In genomic region chr10:109922353-109922975, GRCh38 we compare ENCODE assay signal across 7 cellular contexts.
DNase-seq lines count a peak whose midpoint lies in the region; ATAC-seq and TF ChIP-seq lines count a peak whose summit lies in the region.

No MANE protein-coding gene starts in this region.

- H3K9me3 Mint-ChIP-seq in stimulated activated effector memory CD8-positive, alpha-beta T cell treated with anti-CD3 and anti-CD28 coated beads, Interleukin-12 subunit alpha, Interleukin-12 subunit beta, amount 100 ng/mL, for 72 hours, result no peaks in the 10 kb centered on the region

- H3K4me1 Mint-ChIP-seq in stimulated activated effector memory CD8-positive, alpha-beta T cell treated with anti-CD3 and anti-CD28 coated beads, Interleukin-12 subunit alpha, Interleukin-12 subunit beta, amount 100 ng/mL, for 72 hours, result peaks cover 60% of the 10 kb centered on the region

- peaks cover 7% of the 10 kb centered on the region for H3K36me3 Mint-ChIP-seq in stimulated activated effector memory CD8-positive, alpha-beta T cell treated with anti-CD3 and anti-CD28 coated beads, Interleukin-12 subunit alpha, Interleukin-12 subunit beta, amount 100 ng/mL, for 72 hours

- no peaks in the 10 kb centered on the region for H3K27me3 ChIP-seq in HL-60 (ENCODE audit: insufficient read depth, poor library complexity, severe bottlenecking)

- DNase-seq in HL-60 (ENCODE audit: low read depth in 1 of 2, low spot score in 1 of 2) (no peak), NCI-H1105 treated with DMSO at 0.1 percent for 48 hours (lab: John Stamatoyannopoulos, UW) (no peak), NCI-H526 treated with DMSO at 0.1 percent for 48 hours (lab: John Stamatoyannopoulos, UW) (no peak)
- DNase-seq in activated T-cell treated with anti-CD3 and anti-CD28 coated beads, Interleukin-2, amount 50 U/mL, for 48 hours, result peak; percentile 32 to 40
- no peak for DNase-seq in stimulated activated effector memory CD8-positive, alpha-beta T cell treated with anti-CD3 and anti-CD28 coated beads, Interleukin-12 subunit alpha, Interleukin-12 subunit beta, amount 100 ng/mL, for 72 hours (ENCODE audit: low spot score in 2 of 2)

- H3K4me3 ChIP-seq in HL-60 (replicated peaks; ENCODE audit: insufficient read depth, low read length), result peak overlapping the region; percentile 79
- peak overlapping the region; percentile 77 for H3K4me3 ChIP-seq in iPS-11a (ENCODE audit: low read depth, low read length)

- H3K27ac ChIP-seq in HL-60 (replicated peaks), result peak overlapping the region; percentile 89

- H3K27ac Mint-ChIP-seq in stimulated activated effector memory CD8-positive, alpha-beta T cell treated with anti-CD3 and anti-CD28 coated beads, Interleukin-12 subunit alpha, Interleukin-12 subunit beta, amount 100 ng/mL, for 72 hours, result peak overlapping the region; percentile 95

- ATAC-seq in stimulated activated effector memory CD8-positive, alpha-beta T cell treated with anti-CD3 and anti-CD28 coated beads, Interleukin-12 subunit alpha, Interleukin-12 subunit beta, amount 100 ng/mL, for 72 hours, result no peak
- ATAC-seq in GM21825 (IDR thresholded peaks at IDR 0.05; ENCODE audit: unreplicated experiment), result no peak

- peak overlapping the region; percentile 87 for H3K4me3 Mint-ChIP-seq in stimulated activated effector memory CD8-positive, alpha-beta T cell treated with anti-CD3 and anti-CD28 coated beads, Interleukin-12 subunit alpha, Interleukin-12 subunit beta, amount 100 ng/mL, for 72 hours

- TF ChIP-seq CTCF in HL-60 (IDR thresholded peaks at IDR 0.05; ENCODE audit: insufficient read depth, low read length), result no peak

Comparison
In these comparisons a context has a peak if more than half of its experiments do, and no peak if none do; other contexts are left out.
1. DNase-seq: peak in activated T-cell treated with anti-CD3 and anti-CD28 coated beads, Interleukin-2, amount 50 U/mL, for 48 hours (2 of 2); none in HL-60 (0 of 2), stimulated activated effector memory CD8-positive, alpha-beta T cell treated with anti-CD3 and anti-CD28 coated beads, Interleukin-12 subunit alpha, Interleukin-12 subunit beta, amount 100 ng/mL, for 72 hours (0 of 2), NCI-H1105 treated with DMSO at 0.1 percent for 48 hours (single experiment) and NCI-H526 treated with DMSO at 0.1 percent for 48 hours (single experiment).